In the genomic region with DNA sequence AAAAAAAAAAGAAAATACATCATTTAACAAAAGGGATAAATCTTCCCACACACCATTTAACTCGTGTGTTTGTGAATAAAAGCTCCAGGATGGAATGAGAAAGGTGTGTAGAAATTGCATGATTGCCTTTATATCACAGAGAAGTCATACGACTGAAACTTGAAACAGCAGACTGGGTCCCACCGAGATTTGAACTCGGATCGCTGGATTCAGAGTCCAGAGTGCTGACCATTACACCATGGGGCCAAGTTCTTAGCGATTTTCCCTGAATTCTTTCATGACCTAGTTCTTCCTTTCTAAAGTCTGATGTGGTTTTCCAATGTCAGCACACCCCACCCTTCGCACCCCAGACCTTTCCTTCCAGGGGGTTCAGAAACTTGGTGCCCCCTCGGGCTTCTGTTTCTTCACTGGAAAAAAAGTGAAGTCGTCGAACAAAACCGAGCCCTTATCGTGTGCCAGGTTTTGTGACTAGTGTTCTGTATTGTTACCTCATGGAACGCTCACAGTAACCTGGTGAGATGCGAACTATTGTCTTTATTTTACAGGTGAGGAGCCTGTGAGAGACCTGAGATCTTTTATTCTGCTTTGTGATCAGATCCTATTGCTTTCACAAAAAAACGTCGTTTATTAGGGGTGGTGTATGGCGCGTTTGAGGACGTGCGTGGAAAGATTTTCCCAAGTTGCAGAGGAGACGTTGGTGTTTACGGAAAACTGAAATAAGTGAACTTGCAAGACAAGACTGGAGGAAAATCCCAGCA, we compare ENCODE assay signal across 1 cellular context.
A peak's percentile ranks its signal among the peaks of the same experiment; 100 is the strongest.
TF ChIP-seq lines count a peak whose summit lies in the region.

No MANE protein-coding gene starts in this region.

TF ChIP-seq in SK-N-SH, 30 proteins besides CTCF, POLR2A, EP300 and RAD21 (continued from another document):
- TF ChIP-seq REST (IDR thresholded peaks at IDR 0.05; ENCODE audit: low read depth, low read length), result 0 out of 2 replicates have a peak, but pooled peaks have one; percentile 57
- TF ChIP-seq ELF1 (IDR thresholded peaks at IDR 0.05), result no peak
- TF ChIP-seq FOSL2 (IDR thresholded peaks at IDR 0.05; ENCODE audit: borderline replicate concordance, low read depth), result peak; percentile 41; the same call in 1 of the 2 replicates
- TF ChIP-seq, protein P1, sequence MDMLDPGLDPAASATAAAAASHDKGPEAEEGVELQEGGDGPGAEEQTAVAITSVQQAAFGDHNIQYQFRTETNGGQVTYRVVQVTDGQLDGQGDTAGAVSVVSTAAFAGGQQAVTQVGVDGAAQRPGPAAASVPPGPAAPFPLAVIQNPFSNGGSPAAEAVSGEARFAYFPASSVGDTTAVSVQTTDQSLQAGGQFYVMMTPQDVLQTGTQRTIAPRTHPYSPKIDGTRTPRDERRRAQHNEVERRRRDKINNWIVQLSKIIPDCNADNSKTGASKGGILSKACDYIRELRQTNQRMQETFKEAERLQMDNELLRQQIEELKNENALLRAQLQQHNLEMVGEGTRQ (IDR thresholded peaks at IDR 0.05; ENCODE audit: borderline replicate concordance, low read depth, low read length), result no peak
- TF ChIP-seq YY1 (IDR thresholded peaks at IDR 0.05; ENCODE audit: low read depth), result no peak
- peak; percentile 81 for TF ChIP-seq TEAD4 (IDR thresholded peaks at IDR 0.05; ENCODE audit: borderline replicate concordance, insufficient read depth)
- no peak for TF ChIP-seq USF1 (IDR thresholded peaks at IDR 0.05; ENCODE audit: borderline replicate concordance, low read depth)
- TF ChIP-seq TCF12 (IDR thresholded peaks at IDR 0.05), result no peak
- no peak for TF ChIP-seq CHD2 (IDR thresholded peaks at IDR 0.05; ENCODE audit: low read length, partially characterized antibody)
- no peak for TF ChIP-seq FOXM1 (IDR thresholded peaks at IDR 0.05; ENCODE audit: low read depth)
- TF ChIP-seq, protein P2, sequence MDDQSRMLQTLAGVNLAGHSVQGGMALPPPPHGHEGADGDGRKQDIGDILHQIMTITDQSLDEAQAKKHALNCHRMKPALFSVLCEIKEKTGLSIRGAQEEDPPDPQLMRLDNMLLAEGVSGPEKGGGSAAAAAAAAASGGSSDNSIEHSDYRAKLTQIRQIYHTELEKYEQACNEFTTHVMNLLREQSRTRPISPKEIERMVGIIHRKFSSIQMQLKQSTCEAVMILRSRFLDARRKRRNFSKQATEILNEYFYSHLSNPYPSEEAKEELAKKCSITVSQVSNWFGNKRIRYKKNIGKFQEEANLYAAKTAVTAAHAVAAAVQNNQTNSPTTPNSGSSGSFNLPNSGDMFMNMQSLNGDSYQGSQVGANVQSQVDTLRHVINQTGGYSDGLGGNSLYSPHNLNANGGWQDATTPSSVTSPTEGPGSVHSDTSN (IDR thresholded peaks at IDR 0.05), result no peak
- TF ChIP-seq GABPA (IDR thresholded peaks at IDR 0.05; ENCODE audit: low read depth), result no peak
